ENCODE assay signal across 1 cellular context in the genomic region with DNA sequence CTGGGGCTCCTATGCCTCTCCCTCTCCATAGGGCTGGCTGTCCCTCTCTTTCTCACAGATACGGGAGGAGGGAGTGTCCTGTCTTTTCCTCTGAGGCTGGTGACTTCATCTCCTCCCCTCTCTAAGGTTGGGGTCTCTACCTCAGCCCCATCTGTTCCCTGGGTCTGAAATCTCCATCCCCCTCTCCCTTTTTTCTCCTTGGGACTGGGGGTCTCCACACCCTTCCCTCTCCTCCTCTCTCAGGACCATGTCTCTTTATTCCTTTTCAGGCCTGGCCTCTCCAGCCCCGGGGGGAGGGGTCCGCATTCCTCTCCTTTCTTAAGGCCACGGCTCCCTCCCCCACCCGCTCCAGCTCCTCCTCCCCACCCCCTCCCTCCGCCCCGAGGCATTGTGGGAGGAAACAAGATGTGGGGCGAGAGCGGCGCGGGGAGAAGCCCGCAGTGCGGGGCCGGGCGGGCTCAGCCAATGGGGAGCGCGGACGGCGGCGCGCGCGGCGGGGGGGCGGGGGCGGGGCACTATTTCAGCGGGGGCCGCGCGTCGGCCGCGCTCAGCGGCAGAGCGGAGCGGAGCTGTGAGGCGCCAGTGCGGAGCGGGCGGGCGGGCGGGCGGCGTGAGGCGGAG.
A peak's percentile ranks its signal among the peaks of the same experiment; 100 is the strongest.
TF ChIP-seq lines count a peak whose summit lies in the region.

A gene (plus strand): TSS at position 550 of the 621 bp plus-strand sequence. CDS start 3,672 bp downstream, outside the sequence.

TF ChIP-seq in K562, 482 proteins besides CTCF, POLR2A, EP300 and RAD21 (continued from another document):
- TF ChIP-seq, protein P1, sequence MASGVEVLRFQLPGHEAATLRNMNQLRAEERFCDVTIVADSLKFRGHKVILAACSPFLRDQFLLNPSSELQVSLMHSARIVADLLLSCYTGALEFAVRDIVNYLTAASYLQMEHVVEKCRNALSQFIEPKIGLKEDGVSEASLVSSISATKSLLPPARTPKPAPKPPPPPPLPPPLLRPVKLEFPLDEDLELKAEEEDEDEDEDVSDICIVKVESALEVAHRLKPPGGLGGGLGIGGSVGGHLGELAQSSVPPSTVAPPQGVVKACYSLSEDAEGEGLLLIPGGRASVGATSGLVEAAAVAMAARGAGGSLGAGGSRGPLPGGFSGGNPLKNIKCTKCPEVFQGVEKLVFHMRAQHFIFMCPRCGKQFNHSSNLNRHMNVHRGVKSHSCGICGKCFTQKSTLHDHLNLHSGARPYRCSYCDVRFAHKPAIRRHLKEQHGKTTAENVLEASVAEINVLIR (CRISPR knock-in tag; IDR thresholded peaks at IDR 0.05): no peak
- TF ChIP-seq CHD2 (IDR thresholded peaks at IDR 0.05; ENCODE audit: low read depth, low read length): peak; percentile 35; the same call in 1 of the 2 replicates
- TF ChIP-seq, protein P2, sequence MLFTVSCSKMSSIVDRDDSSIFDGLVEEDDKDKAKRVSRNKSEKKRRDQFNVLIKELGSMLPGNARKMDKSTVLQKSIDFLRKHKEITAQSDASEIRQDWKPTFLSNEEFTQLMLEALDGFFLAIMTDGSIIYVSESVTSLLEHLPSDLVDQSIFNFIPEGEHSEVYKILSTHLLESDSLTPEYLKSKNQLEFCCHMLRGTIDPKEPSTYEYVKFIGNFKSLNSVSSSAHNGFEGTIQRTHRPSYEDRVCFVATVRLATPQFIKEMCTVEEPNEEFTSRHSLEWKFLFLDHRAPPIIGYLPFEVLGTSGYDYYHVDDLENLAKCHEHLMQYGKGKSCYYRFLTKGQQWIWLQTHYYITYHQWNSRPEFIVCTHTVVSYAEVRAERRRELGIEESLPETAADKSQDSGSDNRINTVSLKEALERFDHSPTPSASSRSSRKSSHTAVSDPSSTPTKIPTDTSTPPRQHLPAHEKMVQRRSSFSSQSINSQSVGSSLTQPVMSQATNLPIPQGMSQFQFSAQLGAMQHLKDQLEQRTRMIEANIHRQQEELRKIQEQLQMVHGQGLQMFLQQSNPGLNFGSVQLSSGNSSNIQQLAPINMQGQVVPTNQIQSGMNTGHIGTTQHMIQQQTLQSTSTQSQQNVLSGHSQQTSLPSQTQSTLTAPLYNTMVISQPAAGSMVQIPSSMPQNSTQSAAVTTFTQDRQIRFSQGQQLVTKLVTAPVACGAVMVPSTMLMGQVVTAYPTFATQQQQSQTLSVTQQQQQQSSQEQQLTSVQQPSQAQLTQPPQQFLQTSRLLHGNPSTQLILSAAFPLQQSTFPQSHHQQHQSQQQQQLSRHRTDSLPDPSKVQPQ (CRISPR knock-in tag; IDR thresholded peaks at IDR 0.05; ENCODE audit: borderline replicate concordance): no peak
- no peak for TF ChIP-seq ARHGAP35 (IDR thresholded peaks at IDR 0.05; ENCODE audit: partially characterized antibody)
- TF ChIP-seq ZKSCAN8 (CRISPR knock-in tag; IDR thresholded peaks at IDR 0.05): no peak
- TF ChIP-seq HNRNPK (IDR thresholded peaks at IDR 0.05; ENCODE audit: low read depth, low read length, poor library complexity, severe bottlenecking): no peak
- TF ChIP-seq ZNF239 (CRISPR knock-in tag; IDR thresholded peaks at IDR 0.05): no peak
- TF ChIP-seq, protein P3, sequence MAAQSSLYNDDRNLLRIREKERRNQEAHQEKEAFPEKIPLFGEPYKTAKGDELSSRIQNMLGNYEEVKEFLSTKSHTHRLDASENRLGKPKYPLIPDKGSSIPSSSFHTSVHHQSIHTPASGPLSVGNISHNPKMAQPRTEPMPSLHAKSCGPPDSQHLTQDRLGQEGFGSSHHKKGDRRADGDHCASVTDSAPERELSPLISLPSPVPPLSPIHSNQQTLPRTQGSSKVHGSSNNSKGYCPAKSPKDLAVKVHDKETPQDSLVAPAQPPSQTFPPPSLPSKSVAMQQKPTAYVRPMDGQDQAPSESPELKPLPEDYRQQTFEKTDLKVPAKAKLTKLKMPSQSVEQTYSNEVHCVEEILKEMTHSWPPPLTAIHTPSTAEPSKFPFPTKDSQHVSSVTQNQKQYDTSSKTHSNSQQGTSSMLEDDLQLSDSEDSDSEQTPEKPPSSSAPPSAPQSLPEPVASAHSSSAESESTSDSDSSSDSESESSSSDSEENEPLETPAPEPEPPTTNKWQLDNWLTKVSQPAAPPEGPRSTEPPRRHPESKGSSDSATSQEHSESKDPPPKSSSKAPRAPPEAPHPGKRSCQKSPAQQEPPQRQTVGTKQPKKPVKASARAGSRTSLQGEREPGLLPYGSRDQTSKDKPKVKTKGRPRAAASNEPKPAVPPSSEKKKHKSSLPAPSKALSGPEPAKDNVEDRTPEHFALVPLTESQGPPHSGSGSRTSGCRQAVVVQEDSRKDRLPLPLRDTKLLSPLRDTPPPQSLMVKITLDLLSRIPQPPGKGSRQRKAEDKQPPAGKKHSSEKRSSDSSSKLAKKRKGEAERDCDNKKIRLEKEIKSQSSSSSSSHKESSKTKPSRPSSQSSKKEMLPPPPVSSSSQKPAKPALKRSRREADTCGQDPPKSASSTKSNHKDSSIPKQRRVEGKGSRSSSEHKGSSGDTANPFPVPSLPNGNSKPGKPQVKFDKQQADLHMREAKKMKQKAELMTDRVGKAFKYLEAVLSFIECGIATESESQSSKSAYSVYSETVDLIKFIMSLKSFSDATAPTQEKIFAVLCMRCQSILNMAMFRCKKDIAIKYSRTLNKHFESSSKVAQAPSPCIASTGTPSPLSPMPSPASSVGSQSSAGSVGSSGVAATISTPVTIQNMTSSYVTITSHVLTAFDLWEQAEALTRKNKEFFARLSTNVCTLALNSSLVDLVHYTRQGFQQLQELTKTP (IDR thresholded peaks at IDR 0.05; ENCODE audit: low read depth in 1 of 2, partially characterized antibody in 2 of 2): peak; percentile 38 to 71
- no peak for TF ChIP-seq XRCC4 (IDR thresholded peaks at IDR 0.05; ENCODE audit: extremely low read depth, insufficient read depth, insufficient read length)
- no peak for TF ChIP-seq NFYB (IDR thresholded peaks at IDR 0.05; ENCODE audit: extremely low read depth, insufficient read length)
- TF ChIP-seq MYBL2 (IDR thresholded peaks at IDR 0.05; ENCODE audit: low read depth): no peak
- no peak for TF ChIP-seq MYBL2 (CRISPR knock-in tag; IDR thresholded peaks at IDR 0.05; ENCODE audit: borderline replicate concordance)
- TF ChIP-seq ZNF584 (CRISPR knock-in tag; IDR thresholded peaks at IDR 0.05; ENCODE audit: low read depth): no peak
- no peak for TF ChIP-seq MTF1 (CRISPR knock-in tag; IDR thresholded peaks at IDR 0.05; ENCODE audit: borderline replicate concordance)
- TF ChIP-seq PML (IDR thresholded peaks at IDR 0.05; ENCODE audit: low read length): no peak
- no peak for TF ChIP-seq CHD4 (IDR thresholded peaks at IDR 0.05; ENCODE audit: insufficient read depth, insufficient replicate concordance, low read depth, low read length, poor library complexity, severe bottlenecking)
